Comparison of ENCODE assay signal across 8 cellular contexts in the genomic region with DNA sequence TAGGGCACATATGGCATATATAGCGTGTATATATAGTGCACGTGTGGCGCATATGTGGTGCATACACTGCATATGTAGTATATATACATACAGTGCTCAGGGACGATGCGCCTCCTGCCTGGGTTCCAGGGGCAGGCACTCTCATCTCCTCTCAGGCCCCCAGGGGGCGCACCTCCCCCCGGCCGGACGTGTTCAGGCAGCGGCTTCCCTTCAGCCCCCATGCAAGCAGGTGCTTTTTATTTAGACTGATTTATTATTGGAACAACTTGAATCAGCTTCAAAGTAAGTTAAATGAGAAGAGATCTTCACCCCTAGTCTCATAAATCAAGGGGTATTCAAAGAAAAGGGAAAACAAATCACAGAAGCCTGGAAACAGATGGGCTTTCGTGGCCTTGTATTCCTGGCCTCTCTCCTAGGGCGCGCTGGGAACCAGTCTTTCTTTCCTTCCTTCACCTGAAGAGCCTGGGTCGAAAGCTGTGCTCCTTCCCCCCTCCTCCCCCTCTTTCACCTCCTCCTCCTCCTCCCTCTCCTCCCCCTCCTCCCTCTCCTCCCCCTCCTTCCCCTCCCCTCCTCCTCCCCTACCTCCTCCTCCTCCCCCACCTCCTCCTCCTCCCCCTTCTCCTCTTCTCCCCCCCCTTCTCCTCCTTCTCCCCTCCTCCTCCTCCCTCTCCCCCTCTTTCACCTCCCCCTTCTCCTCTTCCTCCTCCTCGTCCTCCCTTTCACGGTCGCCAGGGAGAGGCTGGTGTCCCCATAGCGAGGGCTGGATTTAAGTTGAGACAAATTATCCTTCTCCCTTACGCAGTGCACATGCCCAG.
DNase-seq lines count a peak whose midpoint lies in the region; ATAC-seq, FAIRE-seq and TF ChIP-seq lines count a peak whose summit lies in the region.

No MANE protein-coding gene starts in this region.

- DNase-seq in AG08396 (ENCODE audit: low spot score) (peak; percentile 48), H7 (peak; percentile 94), NCI-H748 (lab: John Stamatoyannopoulos, UW; ENCODE audit: unreplicated experiment) (peak; percentile 50), H1 (ENCODE audit: low read depth in 1 of 2, low spot score in 2 of 2) (peak in 1 of 2 experiments; percentile 89), ovary (peak in 4 of 5 donors; percentile 33 to 72 (median 65)), uterus (peak; percentile 26 to 35)
- DNase-seq in activated CD4-positive, alpha-beta T cell treated with anti-CD3 and anti-CD28 coated beads, Interleukin-2, amount 50 U/mL, for 48 hours: peak; percentile 74 to 77

- no peak for FAIRE-seq in H1 (lab: Jason Lieb, UNC)

- H3K79me2 ChIP-seq in H1 (ENCODE audit: control insufficient read depth in 1 of 2, insufficient read depth in 2 of 2, low read length in 2 of 2): no peaks in the 10 kb centered on the region

- no peaks in the 10 kb centered on the region; the same call in 1 of the 2 replicates for H3K27me3 ChIP-seq in H7 (ENCODE audit: control insufficient read depth, insufficient read depth, low read length)
- no peaks in the 10 kb centered on the region for H3K27me3 ChIP-seq in H1 (replicated peaks in 1 of 4; ENCODE audit: control insufficient read depth in 3 of 4, extremely low read depth in 1 of 4, insufficient read depth in 3 of 4, low read length in 3 of 4)
- H3K27me3 ChIP-seq in ovary: no peaks in the 10 kb centered on the region
- no peaks in the 10 kb centered on the region for H3K27me3 ChIP-seq in uterus

- TF ChIP-seq EP300 in H1 (IDR thresholded peaks at IDR 0.05; ENCODE audit: borderline replicate concordance in 1 of 2, low read depth in 2 of 2, low read length in 2 of 2): no peak
- no peak for TF ChIP-seq EP300 in ovary (IDR thresholded peaks at IDR 0.05)

- H3K9me3 ChIP-seq in H1 (ENCODE audit: insufficient read depth in 2 of 2, low read depth in 1 of 2, low read length in 1 of 2) (no peaks in the 10 kb centered on the region), ovary (no peaks in the 10 kb centered on the region), uterus (no peaks in the 10 kb centered on the region)

- H4K91ac ChIP-seq in H1 (replicated peaks; ENCODE audit: insufficient read length, low read length): peak overlapping the region; percentile 94

- peak overlapping the region; percentile 100; the same call in 1 of the 2 replicates for H2BK12ac ChIP-seq in H1 (ENCODE audit: low read depth, low read length)

- H3K4me2 ChIP-seq in H1 (ENCODE audit: insufficient read depth in 1 of 2, low read depth in 2 of 2, low read length in 2 of 2): no peak overlapping the region

- H2BK15ac ChIP-seq in H1 (ENCODE audit: low read length): no peak overlapping the region

- peaks cover 0 to 16% (median 4%) of the 10 kb centered on the region in 4 experiments; a peak in 4 of 7 replicates for H3K4me1 ChIP-seq in H1 (replicated peaks in 1 of 4; ENCODE audit: control insufficient read depth in 3 of 4, insufficient read depth in 4 of 4, low read length in 3 of 4)
- H3K4me1 ChIP-seq in ovary (ENCODE audit: insufficient read depth): no peaks in the 10 kb centered on the region
- no peaks in the 10 kb centered on the region for H3K4me1 ChIP-seq in uterus

- peak; percentile 81 to 94 (median 91) for TF ChIP-seq CTCF in H1 (IDR thresholded peaks at IDR 0.05; ENCODE audit: control extremely low read depth in 1 of 3, insufficient read depth in 1 of 3, low read depth in 1 of 3, low read length in 3 of 3)
- peak in 2 of 3 donors; percentile 34 to 45 for TF ChIP-seq CTCF in ovary (IDR thresholded peaks at IDR 0.05)
- TF ChIP-seq CTCF in uterus (IDR thresholded peaks at IDR 0.05): peak; percentile 27 to 45 (median 42)

- no peak overlapping the region for H3K18ac ChIP-seq in H1 (ENCODE audit: extremely low read depth, low read length)

- H2BK20ac ChIP-seq in H1 (ENCODE audit: low read length): peak overlapping the region; percentile 2; the same call in 1 of the 2 replicates

- TF ChIP-seq RAD21 in H1 (IDR thresholded peaks at IDR 0.05 in 1 of 2, conservative IDR thresholded peaks at IDR 0.05 in 1 of 2; ENCODE audit: low read depth in 2 of 2, low read length in 2 of 2): peak; percentile 56 to 69

- CTCF ChIA-PET in H1 (lab: Charles Lee; ENCODE audit: partially characterized antibody): interaction anchor here (0.7 to 3.8 kb wide), 9 partner anchors 9 to 378 kb away, joined by 3 to 18 read pairs (median 3); no protein-coding TSS in a partner anchor

- intact Hi-C loops in ovary (cut with DNase I) (no loop called here), uterus (cut with DNase I; ENCODE audit: low total_unique reads) (no loop called here)

- WGBS in H1 (ENCODE audit: extremely low coverage in 1 of 2, insufficient coverage in 1 of 2, insufficient read length in 1 of 2, insufficient replicate concordance in 2 of 2, low coverage in 1 of 2, low lambda C conversion rate in 2 of 2, missing lambda C conversion rate in 1 of 2), 2 experiments: 25% methylated on average over 13 of the region's 19 CpGs; no CpG with 5 or more reads in 1 of the 2 experiments
- WGBS in ovary, 3 donors: 14 to 23% (median 15%) methylated on average over 19 of the region's 19 CpGs

- no peak overlapping the region for H3K27ac ChIP-seq in H1 (ENCODE audit: low read depth, low read length)
- no peak overlapping the region for H3K27ac ChIP-seq in ovary
- H3K27ac ChIP-seq in uterus: no peak overlapping the region

- H3K4me3 ChIP-seq in H7 (ENCODE audit: insufficient read depth, low read depth, low read length) (no peak overlapping the region), H1 (ENCODE audit: extremely low read depth in 1 of 4, insufficient read depth in 2 of 4, low read depth in 3 of 4, low read length in 4 of 4) (no peak overlapping the region), ovary (no peak overlapping the region), uterus (no peak overlapping the region)

- H3K79me1 ChIP-seq in H1 (ENCODE audit: low read depth, low read length): no peaks in the 10 kb centered on the region

- ATAC-seq in GM21619 (IDR thresholded peaks at IDR 0.05; ENCODE audit: unreplicated experiment): no peak

- POLR2A ChIA-PET in H1 (lab: Charles Lee; ENCODE audit: partially characterized antibody): no interaction called here

- no peak overlapping the region for H4K5ac ChIP-seq in H1 (ENCODE audit: insufficient read length, low read depth, low read length)

- H3K9ac ChIP-seq in H1 (replicated peaks in 1 of 4; ENCODE audit: extremely low read depth in 1 of 4, low read depth in 3 of 4, low read length in 3 of 4): no peak overlapping the region

- no peak overlapping the region for H4K8ac ChIP-seq in H1 (ENCODE audit: extremely low read depth, insufficient read depth, low read length)

- H2AK5ac ChIP-seq in H1 (ENCODE audit: low read depth, low read length): no peak overlapping the region

- H4K20me1 ChIP-seq in H1 (replicated peaks in 1 of 2; ENCODE audit: control insufficient read depth in 1 of 2, insufficient read depth in 2 of 2, low read length in 2 of 2): peaks cover 0 to 2% of the 10 kb centered on the region in 2 experiments

- H3K36me3 ChIP-seq in H7 (replicated peaks; ENCODE audit: control insufficient read depth, insufficient read depth, low read length) (no peaks in the 10 kb centered on the region), H1 (ENCODE audit: control insufficient read depth in 2 of 4, insufficient read depth in 4 of 4, low read length in 3 of 4) (no peaks in the 10 kb centered on the region), ovary (no peaks in the 10 kb centered on the region), uterus (no peaks in the 10 kb centered on the region)

- TF ChIP-seq POLR2A in H1 (IDR thresholded peaks at IDR 0.05; ENCODE audit: control extremely low read depth in 1 of 2, low read depth in 2 of 2, low read length in 2 of 2): no peak
- no peak for TF ChIP-seq POLR2A in ovary (IDR thresholded peaks at IDR 0.05)
- no peak for TF ChIP-seq POLR2A in uterus (IDR thresholded peaks at IDR 0.05)

- H2BK120ac ChIP-seq in H1 (replicated peaks; ENCODE audit: low read depth, low read length): no peak overlapping the region

- H3K23me2 ChIP-seq in H1 (ENCODE audit: low read depth, low read length): no peaks in the 10 kb centered on the region

- no peak overlapping the region for H3K23ac ChIP-seq in H1 (ENCODE audit: insufficient read length)

- H3K56ac ChIP-seq in H1 (replicated peaks; ENCODE audit: insufficient read length, low read depth, low read length): no peak overlapping the region

- no peak overlapping the region for H3K4ac ChIP-seq in H1 (replicated peaks; ENCODE audit: insufficient read length, low read depth, low read length)

- no peak overlapping the region for H3K14ac ChIP-seq in H1 (ENCODE audit: insufficient read length)

- no peak overlapping the region for H2BK5ac ChIP-seq in H1 (ENCODE audit: low read depth, low read length)

- H2AFZ ChIP-seq in H1 (ENCODE audit: low read length): 0 out of 2 replicates have a peak overlapping the region, but pooled peaks have one; percentile 67

TF ChIP-seq in H1, 55 proteins besides CTCF, POLR2A, EP300 and RAD21:
- TF ChIP-seq, protein P1, sequence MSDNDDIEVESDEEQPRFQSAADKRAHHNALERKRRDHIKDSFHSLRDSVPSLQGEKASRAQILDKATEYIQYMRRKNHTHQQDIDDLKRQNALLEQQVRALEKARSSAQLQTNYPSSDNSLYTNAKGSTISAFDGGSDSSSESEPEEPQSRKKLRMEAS (IDR thresholded peaks at IDR 0.05): peak; percentile 13; the same call in 1 of the 2 replicates
- no peak for TF ChIP-seq JUN (IDR thresholded peaks at IDR 0.05; ENCODE audit: low read depth, low read length)
- TF ChIP-seq HDAC2 (IDR thresholded peaks at IDR 0.05; ENCODE audit: borderline replicate concordance in 1 of 2, low read depth in 2 of 2, low read length in 2 of 2): no peak

Comparison
In these comparisons a context has a peak if more than half of its experiments do, and no peak if none do; other contexts are left out.
1. CTCF ChIP-seq: peak in every context shown above with its lines; median percentile 91 in H1; 42 in uterus; 40 in ovary.